Comparison of ENCODE assay signal across 1 cellular context in the genomic region with DNA sequence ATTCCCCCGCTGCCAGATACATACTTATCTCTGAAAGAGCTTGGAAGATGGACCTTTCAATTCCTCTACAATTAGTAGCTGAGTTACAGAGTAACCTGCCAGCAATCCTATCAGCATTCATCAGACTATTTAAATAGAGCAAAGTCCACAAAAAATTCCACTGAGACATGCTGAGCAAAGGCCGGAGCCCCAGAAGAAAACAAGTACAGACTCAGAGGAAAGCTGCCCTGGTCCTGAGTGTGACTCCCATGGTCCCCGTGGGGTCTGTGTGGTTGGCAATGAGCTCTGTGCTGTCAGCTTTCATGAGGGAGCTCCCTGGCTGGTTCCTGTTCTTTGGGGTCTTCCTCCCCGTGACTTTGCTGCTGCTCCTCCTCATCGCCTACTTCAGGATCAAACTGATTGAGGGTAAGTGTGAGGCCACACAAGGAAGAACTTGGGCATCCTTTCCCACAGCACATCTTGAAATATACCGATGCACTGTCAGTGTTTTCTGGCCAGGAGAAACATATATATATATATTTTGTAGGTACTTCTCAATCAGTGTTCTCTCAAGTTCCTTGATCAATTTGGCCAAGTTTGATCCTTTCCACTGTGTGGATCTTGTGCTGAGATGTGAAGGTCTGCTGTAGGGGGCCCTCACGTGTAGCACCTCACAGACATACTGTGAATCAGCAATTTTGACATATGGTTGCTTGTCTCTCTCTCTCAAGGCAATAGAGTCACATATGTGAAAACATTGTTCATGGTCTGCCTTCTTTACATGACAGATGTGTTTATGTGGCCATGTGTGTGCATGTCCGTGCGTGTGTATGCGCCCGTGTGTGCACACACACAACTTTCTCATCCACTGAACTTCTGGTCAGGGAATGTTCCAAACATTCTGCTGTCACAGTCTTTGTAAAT.
TF ChIP-seq lines count a peak whose summit lies in the region.

TSS of gene SMLR1 (plus strand) at position 160 of the 903 bp plus-strand sequence. CDS start at position 168, 8 bp downstream.

TF ChIP-seq in HepG2, 621 proteins besides CTCF, POLR2A, EP300 and RAD21 (continued from another document and continues in another):
- TF ChIP-seq, protein P1, sequence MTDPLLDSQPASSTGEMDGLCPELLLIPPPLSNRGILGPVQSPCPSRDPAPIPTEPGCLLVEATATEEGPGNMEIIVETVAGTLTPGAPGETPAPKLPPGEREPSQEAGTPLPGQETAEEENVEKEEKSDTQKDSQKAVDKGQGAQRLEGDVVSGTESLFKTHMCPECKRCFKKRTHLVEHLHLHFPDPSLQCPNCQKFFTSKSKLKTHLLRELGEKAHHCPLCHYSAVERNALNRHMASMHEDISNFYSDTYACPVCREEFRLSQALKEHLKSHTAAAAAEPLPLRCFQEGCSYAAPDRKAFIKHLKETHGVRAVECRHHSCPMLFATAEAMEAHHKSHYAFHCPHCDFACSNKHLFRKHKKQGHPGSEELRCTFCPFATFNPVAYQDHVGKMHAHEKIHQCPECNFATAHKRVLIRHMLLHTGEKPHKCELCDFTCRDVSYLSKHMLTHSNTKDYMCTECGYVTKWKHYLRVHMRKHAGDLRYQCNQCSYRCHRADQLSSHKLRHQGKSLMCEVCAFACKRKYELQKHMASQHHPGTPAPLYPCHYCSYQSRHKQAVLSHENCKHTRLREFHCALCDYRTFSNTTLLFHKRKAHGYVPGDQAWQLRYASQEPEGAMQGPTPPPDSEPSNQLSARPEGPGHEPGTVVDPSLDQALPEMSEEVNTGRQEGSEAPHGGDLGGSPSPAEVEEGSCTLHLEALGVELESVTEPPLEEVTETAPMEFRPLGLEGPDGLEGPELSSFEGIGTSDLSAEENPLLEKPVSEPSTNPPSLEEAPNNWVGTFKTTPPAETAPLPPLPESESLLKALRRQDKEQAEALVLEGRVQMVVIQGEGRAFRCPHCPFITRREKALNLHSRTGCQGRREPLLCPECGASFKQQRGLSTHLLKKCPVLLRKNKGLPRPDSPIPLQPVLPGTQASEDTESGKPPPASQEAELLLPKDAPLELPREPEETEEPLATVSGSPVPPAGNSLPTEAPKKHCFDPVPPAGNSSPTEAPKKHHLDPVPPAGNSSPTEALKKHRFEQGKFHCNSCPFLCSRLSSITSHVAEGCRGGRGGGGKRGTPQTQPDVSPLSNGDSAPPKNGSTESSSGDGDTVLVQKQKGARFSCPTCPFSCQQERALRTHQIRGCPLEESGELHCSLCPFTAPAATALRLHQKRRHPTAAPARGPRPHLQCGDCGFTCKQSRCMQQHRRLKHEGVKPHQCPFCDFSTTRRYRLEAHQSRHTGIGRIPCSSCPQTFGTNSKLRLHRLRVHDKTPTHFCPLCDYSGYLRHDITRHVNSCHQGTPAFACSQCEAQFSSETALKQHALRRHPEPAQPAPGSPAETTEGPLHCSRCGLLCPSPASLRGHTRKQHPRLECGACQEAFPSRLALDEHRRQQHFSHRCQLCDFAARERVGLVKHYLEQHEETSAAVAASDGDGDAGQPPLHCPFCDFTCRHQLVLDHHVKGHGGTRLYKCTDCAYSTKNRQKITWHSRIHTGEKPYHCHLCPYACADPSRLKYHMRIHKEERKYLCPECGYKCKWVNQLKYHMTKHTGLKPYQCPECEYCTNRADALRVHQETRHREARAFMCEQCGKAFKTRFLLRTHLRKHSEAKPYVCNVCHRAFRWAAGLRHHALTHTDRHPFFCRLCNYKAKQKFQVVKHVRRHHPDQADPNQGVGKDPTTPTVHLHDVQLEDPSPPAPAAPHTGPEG (CRISPR knock-in tag; IDR thresholded peaks at IDR 0.05), result no peak
- TF ChIP-seq CREB3 (CRISPR knock-in tag; IDR thresholded peaks at IDR 0.05) (0 out of 2 replicates have a peak, but pooled peaks have one; percentile 61), ZNF839 (CRISPR knock-in tag; IDR thresholded peaks at IDR 0.05; ENCODE audit: borderline replicate concordance) (no peak), SUZ12 (IDR thresholded peaks at IDR 0.05; ENCODE audit: low read depth, low read length) (no peak), ATF6 (CRISPR knock-in tag; conservative IDR thresholded peaks at IDR 0.05) (no peak), ZNF567 (CRISPR knock-in tag; IDR thresholded peaks at IDR 0.05; ENCODE audit: borderline replicate concordance) (no peak), ZNF136 (CRISPR knock-in tag; IDR thresholded peaks at IDR 0.05; ENCODE audit: low read depth) (no peak; the same call in 1 of the 2 replicates), IKZF4 (CRISPR knock-in tag; IDR thresholded peaks at IDR 0.05; ENCODE audit: borderline replicate concordance, low read depth, not compliant biosample characterization) (no peak), ISX (CRISPR knock-in tag; conservative IDR thresholded peaks at IDR 0.05) (no peak), RBFOX2 (IDR thresholded peaks at IDR 0.05; ENCODE audit: low read depth, low read length) (peak; percentile 84), FOXP1 (IDR thresholded peaks at IDR 0.05) (no peak), FOXP1 (CRISPR knock-in tag; IDR thresholded peaks at IDR 0.05) (peak; percentile 73), NFYC (CRISPR knock-in tag; IDR thresholded peaks at IDR 0.05) (no peak), ZBTB1 (CRISPR knock-in tag; IDR thresholded peaks at IDR 0.05; ENCODE audit: borderline replicate concordance) (no peak), ZSCAN25 (CRISPR knock-in tag; IDR thresholded peaks at IDR 0.05) (no peak), FOXO4 (CRISPR knock-in tag; conservative IDR thresholded peaks at IDR 0.05) (no peak), SPEN (CRISPR knock-in tag; IDR thresholded peaks at IDR 0.05; ENCODE audit: low read depth) (peak; percentile 43; the same call in 1 of the 2 replicates), GABPA (IDR thresholded peaks at IDR 0.05; ENCODE audit: low read depth, low read length) (no peak), GABPA (CRISPR knock-in tag; IDR thresholded peaks at IDR 0.05; ENCODE audit: low read depth) (no peak), MXI1 (IDR thresholded peaks at IDR 0.05; ENCODE audit: borderline replicate concordance, low read depth, low read length) (peak; percentile 24; the same call in 1 of the 3 replicates), ATF4 (CRISPR knock-in tag; IDR thresholded peaks at IDR 0.05) (0 out of 4 replicates have a peak, but pooled peaks of 1 of the 2 experiments have one; percentile 30), AHR (CRISPR knock-in tag; IDR thresholded peaks at IDR 0.05) (peak; percentile 77; the same call in 1 of the 2 replicates), CEBPZ (IDR thresholded peaks at IDR 0.05; ENCODE audit: low read length) (no peak), HES4 (CRISPR knock-in tag; IDR thresholded peaks at IDR 0.05; ENCODE audit: borderline replicate concordance) (no peak), ZNF674 (CRISPR knock-in tag; IDR thresholded peaks at IDR 0.05; ENCODE audit: low read depth) (no peak), DDIT3 (CRISPR knock-in tag; IDR thresholded peaks at IDR 0.05) (no peak), ZNF530 (CRISPR knock-in tag; IDR thresholded peaks at IDR 0.05; ENCODE audit: low read depth) (no peak), ZNF616 (CRISPR knock-in tag; IDR thresholded peaks at IDR 0.05; ENCODE audit: low read depth) (no peak), GFI1 (CRISPR knock-in tag; IDR thresholded peaks at IDR 0.05; ENCODE audit: borderline replicate concordance) (peak; percentile 56), ZNF232 (CRISPR knock-in tag; IDR thresholded peaks at IDR 0.05; ENCODE audit: borderline replicate concordance) (peak; percentile 71; the same call in 1 of the 2 replicates), SMAD9 (CRISPR knock-in tag; IDR thresholded peaks at IDR 0.05) (no peak; the same call in 1 of the 2 replicates), ZNF451 (CRISPR knock-in tag; IDR thresholded peaks at IDR 0.05) (no peak)
- TF ChIP-seq, protein P2, sequence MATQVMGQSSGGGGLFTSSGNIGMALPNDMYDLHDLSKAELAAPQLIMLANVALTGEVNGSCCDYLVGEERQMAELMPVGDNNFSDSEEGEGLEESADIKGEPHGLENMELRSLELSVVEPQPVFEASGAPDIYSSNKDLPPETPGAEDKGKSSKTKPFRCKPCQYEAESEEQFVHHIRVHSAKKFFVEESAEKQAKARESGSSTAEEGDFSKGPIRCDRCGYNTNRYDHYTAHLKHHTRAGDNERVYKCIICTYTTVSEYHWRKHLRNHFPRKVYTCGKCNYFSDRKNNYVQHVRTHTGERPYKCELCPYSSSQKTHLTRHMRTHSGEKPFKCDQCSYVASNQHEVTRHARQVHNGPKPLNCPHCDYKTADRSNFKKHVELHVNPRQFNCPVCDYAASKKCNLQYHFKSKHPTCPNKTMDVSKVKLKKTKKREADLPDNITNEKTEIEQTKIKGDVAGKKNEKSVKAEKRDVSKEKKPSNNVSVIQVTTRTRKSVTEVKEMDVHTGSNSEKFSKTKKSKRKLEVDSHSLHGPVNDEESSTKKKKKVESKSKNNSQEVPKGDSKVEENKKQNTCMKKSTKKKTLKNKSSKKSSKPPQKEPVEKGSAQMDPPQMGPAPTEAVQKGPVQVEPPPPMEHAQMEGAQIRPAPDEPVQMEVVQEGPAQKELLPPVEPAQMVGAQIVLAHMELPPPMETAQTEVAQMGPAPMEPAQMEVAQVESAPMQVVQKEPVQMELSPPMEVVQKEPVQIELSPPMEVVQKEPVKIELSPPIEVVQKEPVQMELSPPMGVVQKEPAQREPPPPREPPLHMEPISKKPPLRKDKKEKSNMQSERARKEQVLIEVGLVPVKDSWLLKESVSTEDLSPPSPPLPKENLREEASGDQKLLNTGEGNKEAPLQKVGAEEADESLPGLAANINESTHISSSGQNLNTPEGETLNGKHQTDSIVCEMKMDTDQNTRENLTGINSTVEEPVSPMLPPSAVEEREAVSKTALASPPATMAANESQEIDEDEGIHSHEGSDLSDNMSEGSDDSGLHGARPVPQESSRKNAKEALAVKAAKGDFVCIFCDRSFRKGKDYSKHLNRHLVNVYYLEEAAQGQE (IDR thresholded peaks at IDR 0.05; ENCODE audit: borderline replicate concordance in 1 of 2, low read depth in 1 of 2, low read length in 2 of 2), result peak in 1 of 2 experiments; percentile 75; a peak in 2 of 4 replicates
